In the genomic region with DNA sequence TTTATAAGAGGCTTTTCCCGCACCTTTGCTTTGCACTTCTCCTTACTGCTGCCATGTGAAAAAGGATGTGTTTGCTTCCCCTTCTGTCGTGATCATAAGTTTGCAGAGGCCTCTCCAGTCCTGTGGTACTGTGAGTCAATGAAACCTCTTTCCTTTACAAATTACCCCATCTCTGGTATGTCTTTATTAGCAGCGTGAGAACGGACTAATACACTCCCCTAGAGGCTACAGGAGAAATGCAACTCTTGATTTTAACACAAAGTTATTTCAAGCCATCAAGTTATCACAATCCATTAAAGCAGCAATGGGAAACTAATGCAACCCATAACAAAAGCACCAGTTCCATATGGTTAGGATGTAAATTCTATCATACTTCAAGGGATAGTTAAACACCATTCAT, we compare ENCODE assay signal across 17 cellular contexts.
"Had no signal": no experiment of that assay in that cellular context is flagged by ENCODE, and none has a peak within 500 bp of the region (broad histone marks: within the 10 kb centered on the region; RNA-seq: fewer than 3 reads in every experiment).

No MANE protein-coding gene starts in this region.

- H3K27ac ChIP-seq: esophagus squamous epithelium, right atrium auricular region, skin epidermis, tibial artery had no signal

- H3K36me3 ChIP-seq: esophagus squamous epithelium, right atrium auricular region, tibial artery had no signal

- H3K27me3 Mint-ChIP-seq: activated CD4-positive, alpha-beta T cell treated with anti-CD3 and anti-CD28 coated beads, Interleukin-2, amount 10 ng/mL, durations not matched to agents 24 days and 14 days; activated naive CD8-positive, alpha-beta T cell; stimulated activated naive B cell treated with anti-CD40 and anti-IgM and Interleukin-4, amounts not matched to agents 10 μg/mL and 1 μg/mL and 100 μg/mL, for 72 hours had no signal

- H3K36me3 Mint-ChIP-seq: activated naive CD8-positive, alpha-beta T cell; stimulated activated naive B cell treated with anti-CD40 and anti-IgM and Interleukin-4, amounts not matched to agents 10 μg/mL and 1 μg/mL and 100 μg/mL, for 72 hours had no signal

- H3K4me1 Mint-ChIP-seq: activated CD4-positive, alpha-beta T cell treated with anti-CD3 and anti-CD28 coated beads, Interleukin-2, amount 10 ng/mL, durations not matched to agents 24 days and 14 days; nephron; stimulated activated naive B cell treated with anti-CD40 and anti-IgM and Interleukin-4, amounts not matched to agents 10 μg/mL and 1 μg/mL and 100 μg/mL, for 72 hours had no signal

- H3K4me3 Mint-ChIP-seq: activated CD4-positive, alpha-beta T cell treated with anti-CD3 and anti-CD28 coated beads, Interleukin-2, amount 10 ng/mL, durations not matched to agents 24 days and 14 days; activated naive CD8-positive, alpha-beta T cell; nephron; stimulated activated naive B cell treated with anti-CD40 and anti-IgM and Interleukin-4, amounts not matched to agents 10 μg/mL and 1 μg/mL and 100 μg/mL, for 72 hours had no signal

- DNase-seq: activated CD4-positive, alpha-beta T cell treated with anti-CD3 and anti-CD28 coated beads, Interleukin-2, amount 10 ng/mL, durations not matched to agents 24 days and 14 days; activated CD8-positive, alpha-beta memory T cell treated with anti-CD3 and anti-CD28 coated beads for 24 hours; activated gamma-delta T cell treated with Interleukin-2 at 50 U/mL for 16 hours; cortex of kidney; effector CD4-positive, alpha-beta T cell; esophagus squamous epithelium; glutamatergic neuron; hypothalamus; occipital lobe; stimulated activated CD4-positive, alpha-beta T cell treated with anti-CD3 and anti-CD28 coated beads, Interleukin-15, amount 100 ng/mL, for 24 hours; stimulated activated CD4-positive, alpha-beta T cell treated with anti-CD3 and anti-CD28 coated beads, Interleukin-4, amount 100 ng/mL, for 1 hour; stimulated activated naive B cell treated with anti-CD40 and anti-IgM and Interleukin-4, amounts not matched to agents 10 μg/mL and 1 μg/mL and 100 μg/mL, for 72 hours; tibial artery had no signal

- H3K27me3 ChIP-seq: esophagus squamous epithelium, right atrium auricular region, tibial artery had no signal

- ATAC-seq: stimulated activated naive B cell treated with anti-CD40 and anti-IgM and Interleukin-4, amounts not matched to agents 10 μg/mL and 1 μg/mL and 100 μg/mL, for 72 hours had no signal

- H3K4me3 ChIP-seq: esophagus squamous epithelium, right atrium auricular region, skin epidermis, tibial artery had no signal

- H3K9me3 ChIP-seq: tibial artery had no signal

- H3K27ac Mint-ChIP-seq: activated CD4-positive, alpha-beta T cell treated with anti-CD3 and anti-CD28 coated beads, Interleukin-2, amount 10 ng/mL, durations not matched to agents 24 days and 14 days; activated naive CD8-positive, alpha-beta T cell; nephron; stimulated activated naive B cell treated with anti-CD40 and anti-IgM and Interleukin-4, amounts not matched to agents 10 μg/mL and 1 μg/mL and 100 μg/mL, for 72 hours had no signal

- H3K4me1 ChIP-seq: esophagus squamous epithelium, right atrium auricular region, tibial artery had no signal
